ENCODE assay signal across 17 cellular contexts in genomic region chr17:28911411-28912045, GRCh38. TPM values are rescaled to one million over a fixed set of nuclear protein-coding genes. Genes with fewer than 3 reads are reported as not detected.
DNase-seq lines count a peak whose midpoint lies in the region; ATAC-seq, FAIRE-seq and TF ChIP-seq lines count a peak whose summit lies in the region.
"Had no signal": no experiment of that assay in that cellular context is flagged by ENCODE, and none has a peak within 500 bp of the region (broad histone marks: within the 10 kb centered on the region; RNA-seq: fewer than 3 reads in every experiment).

No MANE protein-coding gene starts in this region.

- no peak overlapping the region for H3K4me2 ChIP-seq in H1 (ENCODE audit: insufficient read depth in 1 of 2, low read depth in 2 of 2, low read length in 2 of 2)

- peaks cover 4% of the 10 kb centered on the region for H3K4me1 Mint-ChIP-seq in T-helper 2 cell treated with Interferon-gamma antibody and Interleukin-4, amounts not matched to agents 5 μg/mL and 100 μg/mL, for 36 hours (ENCODE audit: low read depth)

- no peaks in the 10 kb centered on the region for H3K27me3 Mint-ChIP-seq in T-helper 2 cell treated with Interferon-gamma antibody and Interleukin-4, amounts not matched to agents 5 μg/mL and 100 μg/mL, for 36 hours (ENCODE audit: low read depth)
- H3K27me3 Mint-ChIP-seq: CD8-positive, alpha-beta memory T cell had no signal

- H2BK12ac ChIP-seq in H1 (ENCODE audit: low read depth, low read length), result no peak overlapping the region

- H2BK5ac ChIP-seq in H1 (ENCODE audit: low read depth, low read length), result 0 out of 2 replicates have a peak overlapping the region, but pooled peaks have one; percentile 6

- H3K9me3 ChIP-seq in H1 (ENCODE audit: insufficient read depth in 2 of 2, low read depth in 1 of 2, low read length in 1 of 2), result no peaks in the 10 kb centered on the region
- H3K9me3 ChIP-seq in mucosa of stomach (ENCODE audit: control insufficient read depth, low read length), result no peaks in the 10 kb centered on the region
- H3K9me3 ChIP-seq in uterus, result no peaks in the 10 kb centered on the region

- peak overlapping the region; percentile 5; the same call in 1 of the 2 replicates for H4K8ac ChIP-seq in H1 (ENCODE audit: extremely low read depth, insufficient read depth, low read length)

- no peak overlapping the region for H2BK20ac ChIP-seq in H1 (ENCODE audit: low read length)

- H3K9ac ChIP-seq in H1 (replicated peaks in 1 of 4; ENCODE audit: extremely low read depth in 1 of 4, low read depth in 3 of 4, low read length in 3 of 4), result no peak overlapping the region
- peak overlapping the region; percentile 11 for H3K9ac ChIP-seq in mucosa of stomach (ENCODE audit: low read length)

- no peak overlapping the region for H4K5ac ChIP-seq in H1 (ENCODE audit: insufficient read length, low read depth, low read length)

- no peak overlapping the region for H2BK120ac ChIP-seq in H1 (replicated peaks; ENCODE audit: low read depth, low read length)

- ATAC-seq in GM21619 (IDR thresholded peaks at IDR 0.05; ENCODE audit: unreplicated experiment), result no peak

- TF ChIP-seq RAD21 in H1 (IDR thresholded peaks at IDR 0.05 in 1 of 2, conservative IDR thresholded peaks at IDR 0.05 in 1 of 2; ENCODE audit: low read depth in 2 of 2, low read length in 2 of 2), result no peak

- no peak overlapping the region for H3K18ac ChIP-seq in H1 (ENCODE audit: extremely low read depth, low read length)

- H3K4me3 ChIP-seq in H1 (ENCODE audit: extremely low read depth in 1 of 4, insufficient read depth in 2 of 4, low read depth in 3 of 4, low read length in 4 of 4) (no peak overlapping the region), mucosa of stomach (ENCODE audit: low read length) (no peak overlapping the region), uterus (no peak overlapping the region)

- peaks cover 3% of the 10 kb centered on the region; the same call in 1 of the 2 replicates for H3K79me1 ChIP-seq in H1 (ENCODE audit: low read depth, low read length)

- H3K23ac ChIP-seq in H1 (ENCODE audit: insufficient read length), result no peak overlapping the region

- no peak overlapping the region for H3K4ac ChIP-seq in H1 (replicated peaks; ENCODE audit: insufficient read length, low read depth, low read length)

- no peak for DNase-seq in T-helper 2 cell treated with Interferon-gamma antibody and Interleukin-4, amounts not matched to agents 5 μg/mL and 100 μg/mL, for 36 hours (ENCODE audit: low spot score)
- DNase-seq in T-helper 2 cell (no peak), H1 (ENCODE audit: low read depth in 1 of 2, low spot score in 2 of 2) (no peak), uterus (no peak), HCEC 1CT (no peak), occipital lobe (lab: John Stamatoyannopoulos, UW) (no peak)
- DNase-seq: CD8-positive, alpha-beta memory T cell; DND-41; GF-D8; KG1; NCI-H1092; NCI-H2107; NCI-H226; NCI-H526 treated with DMSO at 0.1 percent for 48 hours had no signal

- no peaks in the 10 kb centered on the region for H3K9me3 Mint-ChIP-seq in T-helper 2 cell treated with Interferon-gamma antibody and Interleukin-4, amounts not matched to agents 5 μg/mL and 100 μg/mL, for 36 hours
- H3K9me3 Mint-ChIP-seq: CD8-positive, alpha-beta memory T cell had no signal

- no peak overlapping the region for H3K14ac ChIP-seq in H1 (ENCODE audit: insufficient read length)

- intact Hi-C loops in uterus (cut with DNase I; ENCODE audit: low total_unique reads), result no loop called here

- no peak overlapping the region for H2AK5ac ChIP-seq in H1 (ENCODE audit: low read depth, low read length)

- no peak for TF ChIP-seq EP300 in H1 (IDR thresholded peaks at IDR 0.05; ENCODE audit: borderline replicate concordance in 1 of 2, low read depth in 2 of 2, low read length in 2 of 2)

- no peak overlapping the region for H2BK15ac ChIP-seq in H1 (ENCODE audit: low read length)

- no peaks in the 10 kb centered on the region for H3K27me3 ChIP-seq in H1 (replicated peaks in 1 of 4; ENCODE audit: control insufficient read depth in 3 of 4, extremely low read depth in 1 of 4, insufficient read depth in 3 of 4, low read length in 3 of 4)
- H3K27me3 ChIP-seq in mucosa of stomach (ENCODE audit: control insufficient read depth, insufficient read depth, low read length), result no peaks in the 10 kb centered on the region
- no peaks in the 10 kb centered on the region for H3K27me3 ChIP-seq in uterus

- no peak for TF ChIP-seq POLR2A in H1 (IDR thresholded peaks at IDR 0.05; ENCODE audit: control extremely low read depth in 1 of 2, low read depth in 2 of 2, low read length in 2 of 2)
- no peak for TF ChIP-seq POLR2A in uterus (IDR thresholded peaks at IDR 0.05)

- no peaks in the 10 kb centered on the region for H3K23me2 ChIP-seq in H1 (ENCODE audit: low read depth, low read length)

- H3K4me1 ChIP-seq in H1 (replicated peaks in 1 of 4; ENCODE audit: control insufficient read depth in 3 of 4, insufficient read depth in 4 of 4, low read length in 3 of 4) (peaks cover 0 to 6% (median 0%) of the 10 kb centered on the region in 4 experiments; a peak in 5 of 7 replicates), mucosa of stomach (ENCODE audit: control insufficient read depth, insufficient read depth, low read length) (peaks cover 15% of the 10 kb centered on the region), uterus (peaks cover 11 to 14% of the 10 kb centered on the region in 2 donors)

- 98% methylated on average over 13 of the region's 13 CpGs; no CpG with 5 or more reads in 1 of the 2 experiments for WGBS in H1 (ENCODE audit: extremely low coverage in 1 of 2, insufficient coverage in 1 of 2, insufficient read length in 1 of 2, insufficient replicate concordance in 2 of 2, low coverage in 1 of 2, low lambda C conversion rate in 2 of 2, missing lambda C conversion rate in 1 of 2), 2 experiments

- H3K36me3 ChIP-seq in H1 (ENCODE audit: control insufficient read depth in 2 of 4, insufficient read depth in 4 of 4, low read length in 3 of 4) (peaks cover 70 to 91% (median 90%) of the 10 kb centered on the region in 4 experiments), mucosa of stomach (ENCODE audit: control insufficient read depth, insufficient read depth, low read length) (peaks cover 35% of the 10 kb centered on the region), uterus (no peaks in the 10 kb centered on the region)

- H4K20me1 ChIP-seq in H1 (replicated peaks in 1 of 2; ENCODE audit: control insufficient read depth in 1 of 2, insufficient read depth in 2 of 2, low read length in 2 of 2), result peaks cover 6 to 19% of the 10 kb centered on the region in 2 experiments

- TF ChIP-seq CTCF in H1 (IDR thresholded peaks at IDR 0.05; ENCODE audit: control extremely low read depth in 1 of 3, insufficient read depth in 1 of 3, low read depth in 1 of 3, low read length in 3 of 3), result no peak
- TF ChIP-seq CTCF in uterus (IDR thresholded peaks at IDR 0.05), result no peak

- no peak overlapping the region for H3K4me3 Mint-ChIP-seq in T-helper 2 cell treated with Interferon-gamma antibody and Interleukin-4, amounts not matched to agents 5 μg/mL and 100 μg/mL, for 36 hours
- H3K4me3 Mint-ChIP-seq: CD8-positive, alpha-beta memory T cell had no signal

- POLR2A ChIA-PET in H1 (lab: Charles Lee; ENCODE audit: partially characterized antibody), result interaction anchor here (0.6 to 4.1 kb wide), 12 partner anchors 8 to 190 kb away, joined by 3 to 29 read pairs (median 4); partner anchors contain the start of genes DHRS13 and FLOT2

- no peak overlapping the region for H4K91ac ChIP-seq in H1 (replicated peaks; ENCODE audit: insufficient read length, low read length)

- H3K79me2 ChIP-seq in H1 (ENCODE audit: control insufficient read depth in 1 of 2, insufficient read depth in 2 of 2, low read length in 2 of 2), result 0 out of 4 replicates have a peak, but pooled peaks cover 0 to 2% of the 10 kb centered on the region in 2 experiments

- peak overlapping the region; percentile 36 for H3K27ac Mint-ChIP-seq in T-helper 2 cell treated with Interferon-gamma antibody and Interleukin-4, amounts not matched to agents 5 μg/mL and 100 μg/mL, for 36 hours

- no peak overlapping the region for H2AFZ ChIP-seq in H1 (ENCODE audit: low read length)

- H3K36me3 Mint-ChIP-seq in T-helper 2 cell treated with Interferon-gamma antibody and Interleukin-4, amounts not matched to agents 5 μg/mL and 100 μg/mL, for 36 hours (ENCODE audit: low read depth), result peaks cover 79% of the 10 kb centered on the region

- no peak overlapping the region for H3K56ac ChIP-seq in H1 (replicated peaks; ENCODE audit: insufficient read length, low read depth, low read length)

- no peak for FAIRE-seq in H1 (lab: Jason Lieb, UNC)

- H3K27ac ChIP-seq in H1 (ENCODE audit: low read depth, low read length) (no peak overlapping the region), uterus (peak overlapping the region in 1 of 2 donors; percentile 11)
- H3K27ac ChIP-seq: 22Rv1 had no signal

- CTCF ChIA-PET in H1 (lab: Charles Lee; ENCODE audit: partially characterized antibody), result interaction anchor here (0.6 to 9.6 kb wide), 21 partner anchors 9 to 206 kb away, joined by 3 to 123 read pairs (median 4); partner anchors contain the start of genes DHRS13, FLOT2 and TLCD1

RNA-seq across cellular contexts. Expression of gene DHRS13, which starts 8.6 kb away (rescaled TPM):
- total RNA-seq in H1 (2021; fragmentation: NEBNext Ultra II Directional; extraction: Animal tissue kit (Norgen Biotek cat#: 25700)), result 22.1 and 23.7 TPM in 2 replicates
- polyA plus RNA-seq in H1 (2011; rRNA removed), result 30.0 and 33.9 TPM in 2 replicates
- polyA plus RNA-seq in H1 (2011; cell fraction: cytosol; rRNA removed), result 31.3 TPM
- 26.4 TPM for polyA plus RNA-seq in H1 (2011; cell fraction: nucleus; rRNA removed)
- polyA plus RNA-seq in H1 (2012, experiment 1 of 2), result 9.0 to 18.0 TPM (median 17.3 TPM) in 4 replicates
- polyA plus RNA-seq in H1 (2012, experiment 2 of 2), result 21.1 TPM
- polyA plus RNA-seq in H1 (2013, experiment 1 of 2), result 29.1 TPM
- polyA plus RNA-seq in H1 (2013, experiment 2 of 2), result 30.8 TPM
- polyA minus RNA-seq in H1 (2011; rRNA and poly(A)+ RNA removed), result 18.9 and 19.8 TPM in 2 replicates
- polyA minus RNA-seq in H1 (2011; cell fraction: cytosol; rRNA and poly(A)+ RNA removed), result 12.2 TPM
- 14.2 TPM for polyA minus RNA-seq in H1 (2011; cell fraction: nucleus; rRNA and poly(A)+ RNA removed)
- 10 to 100 TPM in 3 of 4 donors, under 1 TPM in 1; 0.26 to 17.4 (median 13.6) TPM for total RNA-seq in uterus
- total RNA-seq in occipital lobe, result 27.1 TPM

RNA-seq across cellular contexts. Expression of gene FLOT2, which starts 14.0 kb away (rescaled TPM):
- total RNA-seq in H1 (2021; fragmentation: NEBNext Ultra II Directional; extraction: Animal tissue kit (Norgen Biotek cat#: 25700)), result 116 and 121 TPM in 2 replicates
- polyA plus RNA-seq in H1 (2011; rRNA removed), result 189 and 209 TPM in 2 replicates
- 133 TPM for polyA plus RNA-seq in H1 (2011; cell fraction: cytosol; rRNA removed)
- polyA plus RNA-seq in H1 (2011; cell fraction: nucleus; rRNA removed), result 102 TPM
- 101 to 164 TPM (median 143 TPM) in 4 replicates for polyA plus RNA-seq in H1 (2012, experiment 1 of 2)
- polyA plus RNA-seq in H1 (2012, experiment 2 of 2), result 179 TPM
- 85.5 TPM for polyA plus RNA-seq in H1 (2013, experiment 1 of 2)
- 66.9 TPM for polyA plus RNA-seq in H1 (2013, experiment 2 of 2)
- polyA minus RNA-seq in H1 (2011; rRNA and poly(A)+ RNA removed), result 128 and 140 TPM in 2 replicates
- polyA minus RNA-seq in H1 (2011; cell fraction: cytosol; rRNA and poly(A)+ RNA removed), result 88.1 TPM
- 31.3 TPM for polyA minus RNA-seq in H1 (2011; cell fraction: nucleus; rRNA and poly(A)+ RNA removed)
- total RNA-seq in uterus (100 to 1,000 TPM in 1 of 4 donors, 10 to 100 TPM in 3; 31.3 to 117 (median 37.4) TPM), occipital lobe (20.0 TPM)

RNA-seq across cellular contexts. Expression of gene PHF12, which starts 39.8 kb away (rescaled TPM):
- total RNA-seq in H1 (2021; fragmentation: NEBNext Ultra II Directional; extraction: Animal tissue kit (Norgen Biotek cat#: 25700)), result 57.7 and 65.7 TPM in 2 replicates
- polyA plus RNA-seq in H1 (2011; rRNA removed), result 38.8 and 74.8 TPM in 2 replicates
- 35.5 TPM for polyA plus RNA-seq in H1 (2011; cell fraction: cytosol; rRNA removed)
- polyA plus RNA-seq in H1 (2011; cell fraction: nucleus; rRNA removed), result 143 TPM
- polyA plus RNA-seq in H1 (2012, experiment 1 of 2), result 54.3 to 66.0 TPM (median 57.0 TPM) in 4 replicates
- polyA plus RNA-seq in H1 (2012, experiment 2 of 2), result 18.9 TPM
- polyA plus RNA-seq in H1 (2013, experiment 1 of 2), result 30.5 TPM
- polyA plus RNA-seq in H1 (2013, experiment 2 of 2), result 27.9 TPM
- 52.7 and 53.4 TPM in 2 replicates for polyA minus RNA-seq in H1 (2011; rRNA and poly(A)+ RNA removed)
- 41.7 TPM for polyA minus RNA-seq in H1 (2011; cell fraction: cytosol; rRNA and poly(A)+ RNA removed)
- 69.0 TPM for polyA minus RNA-seq in H1 (2011; cell fraction: nucleus; rRNA and poly(A)+ RNA removed)
- total RNA-seq in uterus (10 to 100 TPM; 22.1 to 78.4 (median 55.2) TPM), occipital lobe (44.8 TPM)

RNA-seq across cellular contexts. Expression of gene ERAL1, which starts 56.7 kb away (rescaled TPM):
- total RNA-seq in H1 (2021; fragmentation: NEBNext Ultra II Directional; extraction: Animal tissue kit (Norgen Biotek cat#: 25700)), result 67.8 and 77.1 TPM in 2 replicates
- 122 and 143 TPM in 2 replicates for polyA plus RNA-seq in H1 (2011; rRNA removed)
- 114 TPM for polyA plus RNA-seq in H1 (2011; cell fraction: cytosol; rRNA removed)
- 126 TPM for polyA plus RNA-seq in H1 (2011; cell fraction: nucleus; rRNA removed)
- 78.6 to 93.8 TPM (median 90.0 TPM) in 4 replicates for polyA plus RNA-seq in H1 (2012, experiment 1 of 2)
- 103 TPM for polyA plus RNA-seq in H1 (2012, experiment 2 of 2)
- 62.0 TPM for polyA plus RNA-seq in H1 (2013, experiment 1 of 2)
- polyA plus RNA-seq in H1 (2013, experiment 2 of 2), result 63.0 TPM
- 114 and 115 TPM in 2 replicates for polyA minus RNA-seq in H1 (2011; rRNA and poly(A)+ RNA removed)
- 73.9 TPM for polyA minus RNA-seq in H1 (2011; cell fraction: cytosol; rRNA and poly(A)+ RNA removed)
- polyA minus RNA-seq in H1 (2011; cell fraction: nucleus; rRNA and poly(A)+ RNA removed), result 36.1 TPM
- 10 to 100 TPM; 19.0 to 67.6 (median 32.3) TPM for total RNA-seq in uterus
- total RNA-seq in occipital lobe, result 21.8 TPM
